10 cellular contexts compared by ENCODE assay signal in the genomic region with DNA sequence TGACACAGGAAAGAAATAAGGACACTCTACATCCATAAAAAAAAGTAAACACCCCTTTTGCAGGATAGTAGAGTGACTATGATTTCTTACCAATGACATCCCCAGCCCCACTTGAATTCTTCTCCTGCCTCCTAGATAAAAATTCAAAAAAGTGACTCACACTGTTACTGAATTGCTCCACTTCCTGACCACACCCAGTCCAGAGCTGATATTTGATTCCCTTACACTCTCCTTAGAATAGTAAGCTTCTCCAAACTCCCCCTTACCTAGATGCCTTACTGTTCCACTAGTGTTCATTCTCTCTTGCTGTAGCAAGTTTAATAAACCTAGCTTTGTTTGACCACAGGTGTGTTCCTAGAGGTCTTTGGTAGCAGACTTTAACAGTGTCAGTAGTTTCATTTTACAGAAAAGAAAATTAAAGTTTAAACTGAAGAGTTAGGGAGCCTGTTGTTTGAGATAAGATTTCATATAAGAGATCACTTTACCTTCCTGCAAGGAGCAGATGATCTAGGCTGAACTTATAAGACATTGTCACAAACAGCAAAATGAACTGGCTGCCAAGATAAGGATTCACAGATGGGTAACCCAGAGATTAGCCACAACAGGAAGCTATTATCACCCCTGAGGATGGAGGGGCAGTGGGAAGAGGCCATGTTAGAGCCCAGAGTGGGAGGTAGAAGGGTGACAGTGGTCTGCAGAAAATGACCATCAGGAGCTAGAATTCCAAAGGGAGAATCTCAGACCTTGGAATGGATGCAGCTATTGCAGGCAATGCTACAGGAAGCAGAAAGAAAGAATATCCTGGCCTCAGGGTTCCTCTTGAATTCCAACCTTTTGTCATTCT. TPM values are rescaled to one million over a fixed set of nuclear protein-coding genes. Genes with fewer than 3 reads are reported as not detected.
DNase-seq lines count a peak whose midpoint lies in the region; ATAC-seq and TF ChIP-seq lines count a peak whose summit lies in the region.
"Had no signal": no experiment of that assay in that cellular context is flagged by ENCODE, and none has a peak within 500 bp of the region (broad histone marks: within the 10 kb centered on the region; RNA-seq: fewer than 3 reads in every experiment).

No MANE protein-coding gene starts in this region.

- H4K20me1 ChIP-seq in DOHH2 (ENCODE audit: control insufficient read depth, insufficient read depth, low read depth, low read length), result no peaks in the 10 kb centered on the region

- TF ChIP-seq CTCF in DOHH2 (IDR thresholded peaks at IDR 0.05; ENCODE audit: low read depth, low read length, poor library complexity, severe bottlenecking) (no peak), GM13977 (IDR thresholded peaks at IDR 0.05; ENCODE audit: extremely low read depth, insufficient read depth, missing control alignments) (no peak)
- no peak for TF ChIP-seq CTCF in activated CD8-positive, alpha-beta T cell treated with anti-CD3 and anti-CD28 coated beads for 36 hours (IDR thresholded peaks at IDR 0.05)

- no peak overlapping the region for H4K5ac ChIP-seq in mesendoderm (ENCODE audit: low read length)

- H3K4ac ChIP-seq in mesendoderm (ENCODE audit: low read depth, low read length), result peak overlapping the region; percentile 45

- no peak overlapping the region for H3K9ac ChIP-seq in mesendoderm (ENCODE audit: low read length)

- DNase-seq in LoVo (ENCODE audit: low spot score), result peak; percentile 72
- no peak for DNase-seq in activated CD8-positive, alpha-beta T cell treated with anti-CD3 and anti-CD28 coated beads for 36 hours
- DNase-seq in mesendoderm, result peak; percentile 80
- DNase-seq in immature natural killer cell, result no peak
- no peak for DNase-seq in GM13977 (ENCODE audit: low spot score)
- DNase-seq in Ammon's horn (ENCODE audit: low spot score), result no peak
- DNase-seq: activated effector memory CD4-positive, alpha-beta T cell treated with Interleukin-2 at 50 U/mL for 16 hours; nucleus accumbens had no signal

- H3K9me2 ChIP-seq in DOHH2 (replicated peaks; ENCODE audit: control insufficient read depth, low read length), result no peaks in the 10 kb centered on the region

- intact Hi-C loops in activated CD8-positive, alpha-beta T cell treated with anti-CD3 and anti-CD28 coated beads for 36 hours (cut with micrococcal nuclease), result no loop called here

- no peaks in the 10 kb centered on the region for H3K9me3 Mint-ChIP-seq in activated CD8-positive, alpha-beta T cell treated with anti-CD3 and anti-CD28 coated beads for 36 hours
- peaks cover 0 to under 1% (median 0%) of the 10 kb centered on the region in 6 donors for H3K9me3 Mint-ChIP-seq in immature natural killer cell

- H3K4me1 ChIP-seq in DOHH2 (ENCODE audit: control insufficient read depth, low read length), result peaks cover 28% of the 10 kb centered on the region
- peaks cover 6% of the 10 kb centered on the region for H3K4me1 ChIP-seq in mesendoderm (ENCODE audit: control insufficient read depth, low read depth, low read length)

- H3K18ac ChIP-seq in mesendoderm (ENCODE audit: low read length), result no peak overlapping the region

- no peak overlapping the region for H3K23ac ChIP-seq in mesendoderm (ENCODE audit: low read length)

- POLR2A ChIA-PET in activated CD8-positive, alpha-beta T cell treated with anti-CD3 and anti-CD28 coated beads for 36 hours (lab: Charles Lee), result interaction anchor here (1.4 kb wide), 1 partner anchor 86 kb away, joined by 4 read pairs; a partner anchor contains a TSS

- no peak overlapping the region for H3K56ac ChIP-seq in mesendoderm (ENCODE audit: low read length)

- no peak overlapping the region for H3K27ac ChIP-seq in DOHH2 (ENCODE audit: low read depth, low read length)
- no peak overlapping the region for H3K27ac ChIP-seq in mesendoderm (ENCODE audit: low read depth, low read length)

- H3K27me3 ChIP-seq in DOHH2 (ENCODE audit: control insufficient read depth, low read length), result peaks cover 5% of the 10 kb centered on the region; the same call in 1 of the 2 replicates
- H3K27me3 ChIP-seq in mesendoderm (ENCODE audit: insufficient read depth, low read length, poor library complexity), result peaks cover 3% of the 10 kb centered on the region

- H3K4me3 ChIP-seq in DOHH2 (ENCODE audit: low read length) (no peak overlapping the region), mesendoderm (ENCODE audit: low read length) (no peak overlapping the region)

- H3K27me3 Mint-ChIP-seq in activated CD8-positive, alpha-beta T cell treated with anti-CD3 and anti-CD28 coated beads for 36 hours, result peaks cover 6% of the 10 kb centered on the region
- peaks cover 9 to 19% (median 9%) of the 10 kb centered on the region in 3 donors for H3K27me3 Mint-ChIP-seq in immature natural killer cell (ENCODE audit: low read depth in 3 of 3)

- peaks cover 23% of the 10 kb centered on the region for H3K4me1 Mint-ChIP-seq in activated CD8-positive, alpha-beta T cell treated with anti-CD3 and anti-CD28 coated beads for 36 hours (ENCODE audit: low read depth)
- peaks cover 38 to 44% of the 10 kb centered on the region in 2 donors for H3K4me1 Mint-ChIP-seq in immature natural killer cell

- H3K36me3 ChIP-seq in DOHH2 (ENCODE audit: control insufficient read depth, low read length) (no peaks in the 10 kb centered on the region), mesendoderm (ENCODE audit: control insufficient read depth, insufficient read depth, low read length) (no peaks in the 10 kb centered on the region)

- H2BK15ac ChIP-seq in mesendoderm (replicated peaks; ENCODE audit: low read depth), result no peak overlapping the region

- H3K79me2 ChIP-seq in DOHH2 (ENCODE audit: control insufficient read depth, low read length) (no peaks in the 10 kb centered on the region), mesendoderm (ENCODE audit: control insufficient read depth, insufficient read depth, low read length) (no peaks in the 10 kb centered on the region)

- no peak overlapping the region for H2AK5ac ChIP-seq in mesendoderm (ENCODE audit: low read length)

- H3K36me3 Mint-ChIP-seq in activated CD8-positive, alpha-beta T cell treated with anti-CD3 and anti-CD28 coated beads for 36 hours (ENCODE audit: low read depth), result no peaks in the 10 kb centered on the region
- H3K36me3 Mint-ChIP-seq in immature natural killer cell, result no peaks in the 10 kb centered on the region

- H3K79me1 ChIP-seq in mesendoderm (ENCODE audit: low read length), result no peaks in the 10 kb centered on the region

- in situ Hi-C loops in GM13977 (cut with MboI; ENCODE audit: low pct_unique_long_range_greater_than_20kb, low sequenced_read_pairs, unreplicated experiment), result loop anchor here (10.0 kb wide), 1 partner anchor 228 kb away; no protein-coding TSS in a partner anchor

- no peak overlapping the region for H2BK120ac ChIP-seq in mesendoderm (ENCODE audit: low read depth, low read length)

- H3K4me2 ChIP-seq in DOHH2 (ENCODE audit: low read length), result peak overlapping the region; percentile 41
- H3K4me2 ChIP-seq in mesendoderm (ENCODE audit: low read length), result no peak overlapping the region

- H3F3A ChIP-seq in DOHH2 (ENCODE audit: control insufficient read depth, insufficient read depth), result 0 out of 2 replicates have a peak, but pooled peaks cover 2% of the 10 kb centered on the region

- no peak overlapping the region for H2BK5ac ChIP-seq in mesendoderm (ENCODE audit: low read length)

- H3K4me3 Mint-ChIP-seq in activated CD8-positive, alpha-beta T cell treated with anti-CD3 and anti-CD28 coated beads for 36 hours, result no peak overlapping the region
- no peak overlapping the region for H3K4me3 Mint-ChIP-seq in immature natural killer cell

- no peak overlapping the region for H4K8ac ChIP-seq in mesendoderm (ENCODE audit: low read depth, low read length)

- peak; percentile 24 for ATAC-seq in activated CD8-positive, alpha-beta T cell treated with anti-CD3 and anti-CD28 coated beads for 36 hours
- ATAC-seq in GM21529 (IDR thresholded peaks at IDR 0.05; ENCODE audit: unreplicated experiment), result no peak

- H3K27ac Mint-ChIP-seq in activated CD8-positive, alpha-beta T cell treated with anti-CD3 and anti-CD28 coated beads for 36 hours, result no peak overlapping the region
- no peak overlapping the region for H3K27ac Mint-ChIP-seq in immature natural killer cell

- CTCF ChIA-PET in activated CD8-positive, alpha-beta T cell treated with anti-CD3 and anti-CD28 coated beads for 36 hours (lab: Charles Lee), result interaction anchor here (1.3 to 3.5 kb wide), 2 partner anchors 14 to 29 kb away, joined by 3 to 14 read pairs; no protein-coding TSS in a partner anchor

- H3K9me3 ChIP-seq in DOHH2 (ENCODE audit: control insufficient read depth, insufficient read depth, low read length), result no peaks in the 10 kb centered on the region

RNA-seq across cellular contexts. Expression of gene BTN3A2, which starts 28.4 kb away (rescaled TPM):
- total RNA-seq in activated CD8-positive, alpha-beta T cell treated with anti-CD3 and anti-CD28 coated beads for 36 hours, result 10 to 100 TPM; 58.4 to 63.5 TPM
- polyA plus RNA-seq in mesendoderm (2013, experiment 1 of 2), result 0.49 TPM
- polyA plus RNA-seq in mesendoderm (2013, experiment 2 of 2), result 0.52 TPM
- polyA plus RNA-seq in immature natural killer cell, result 100 to 1,000 TPM; 122 to 227 (median 158) TPM

RNA-seq across cellular contexts. Expression of gene BTN2A2, which starts 46.3 kb away (rescaled TPM):
- 10 to 100 TPM; 12.8 to 16.1 TPM for total RNA-seq in activated CD8-positive, alpha-beta T cell treated with anti-CD3 and anti-CD28 coated beads for 36 hours
- 7.0 TPM for polyA plus RNA-seq in mesendoderm (2013, experiment 1 of 2)
- polyA plus RNA-seq in mesendoderm (2013, experiment 2 of 2), result 6.1 TPM
- 10 to 100 TPM in 1 of 3 donors, 1 to 10 TPM in 2; 6.6 to 13.5 (median 7.5) TPM for polyA plus RNA-seq in immature natural killer cell

Comparison
In these comparisons a context has a peak if more than half of its experiments do, and no peak if none do; other contexts are left out.
1. DNase-seq: peak in LoVo (single experiment) and mesendoderm (single experiment); none in activated CD8-positive, alpha-beta T cell treated with anti-CD3 and anti-CD28 coated beads for 36 hours (single experiment), immature natural killer cell (0 of 3), GM13977 (single experiment) and Ammon's horn (single experiment).